ENCODE assay signal across 1 cellular context in genomic region chr19:55116232-55117062, GRCh38.
A peak's percentile ranks its signal among the peaks of the same experiment; 100 is the strongest.
TF ChIP-seq lines count a peak whose summit lies in the region.

No MANE protein-coding gene starts in this region.

TF ChIP-seq in HepG2, 621 proteins besides CTCF, POLR2A, EP300 and RAD21 (continues in another document):
- TF ChIP-seq FOXM1 (CRISPR knock-in tag; IDR thresholded peaks at IDR 0.05): no peak
- no peak for TF ChIP-seq POLR2AphosphoS5 (IDR thresholded peaks at IDR 0.05; ENCODE audit: low read depth, low read length)
- 0 out of 2 replicates have a peak, but pooled peaks have one; percentile 68 for TF ChIP-seq HNRNPL (IDR thresholded peaks at IDR 0.05; ENCODE audit: low read depth, low read length)
- TF ChIP-seq PAXIP1 (CRISPR knock-in tag; conservative IDR thresholded peaks at IDR 0.05): peak; percentile 53
- no peak for TF ChIP-seq ZNF282 (IDR thresholded peaks at IDR 0.05; ENCODE audit: partially characterized antibody)
- TF ChIP-seq ZNF451 (CRISPR knock-in tag; IDR thresholded peaks at IDR 0.05): no peak
- TF ChIP-seq UBTF (CRISPR knock-in tag; IDR thresholded peaks at IDR 0.05): peak; percentile 55
- no peak for TF ChIP-seq ZNF703 (CRISPR knock-in tag; IDR thresholded peaks at IDR 0.05; ENCODE audit: borderline replicate concordance)
- TF ChIP-seq BATF2 (CRISPR knock-in tag; IDR thresholded peaks at IDR 0.05): no peak
- TF ChIP-seq ZNF263 (CRISPR knock-in tag; IDR thresholded peaks at IDR 0.05): peak; percentile 74
- no peak for TF ChIP-seq GABPA (IDR thresholded peaks at IDR 0.05; ENCODE audit: low read depth, low read length)
- peak; percentile 60 for TF ChIP-seq GABPA (CRISPR knock-in tag; IDR thresholded peaks at IDR 0.05; ENCODE audit: low read depth)
- TF ChIP-seq ZNF687 (CRISPR knock-in tag; IDR thresholded peaks at IDR 0.05): peak; percentile 79
- peak; percentile 60; the same call in 1 of the 2 replicates for TF ChIP-seq ZNF556 (CRISPR knock-in tag; IDR thresholded peaks at IDR 0.05; ENCODE audit: borderline replicate concordance)
- TF ChIP-seq NFATC3 (CRISPR knock-in tag; IDR thresholded peaks at IDR 0.05): no peak
- TF ChIP-seq HNRNPUL1 (IDR thresholded peaks at IDR 0.05; ENCODE audit: low read depth, low read length): no peak
- no peak for TF ChIP-seq ZNF567 (CRISPR knock-in tag; IDR thresholded peaks at IDR 0.05; ENCODE audit: borderline replicate concordance)
- TF ChIP-seq CREBL2 (CRISPR knock-in tag; IDR thresholded peaks at IDR 0.05; ENCODE audit: borderline replicate concordance): no peak
- no peak for TF ChIP-seq ZIK1 (CRISPR knock-in tag; IDR thresholded peaks at IDR 0.05; ENCODE audit: borderline replicate concordance, low read depth)
- no peak for TF ChIP-seq ZNF512B (CRISPR knock-in tag; IDR thresholded peaks at IDR 0.05; ENCODE audit: borderline replicate concordance)
- TF ChIP-seq SAP130 (CRISPR knock-in tag; IDR thresholded peaks at IDR 0.05; ENCODE audit: low read depth): peak; percentile 47; the same call in 1 of the 2 replicates
- TF ChIP-seq ZMYM4 (CRISPR knock-in tag; IDR thresholded peaks at IDR 0.05): peak; percentile 31; the same call in 1 of the 2 replicates
- peak; percentile 4; the same call in 1 of the 2 replicates for TF ChIP-seq ZNF777 (CRISPR knock-in tag; IDR thresholded peaks at IDR 0.05)
- no peak for TF ChIP-seq ZNF792 (CRISPR knock-in tag; IDR thresholded peaks at IDR 0.05)
- no peak for TF ChIP-seq NCOA5 (CRISPR knock-in tag; IDR thresholded peaks at IDR 0.05)
- peak; percentile 46; the same call in 1 of the 2 replicates for TF ChIP-seq GLI4 (CRISPR knock-in tag; IDR thresholded peaks at IDR 0.05; ENCODE audit: borderline replicate concordance)
- TF ChIP-seq ZNF296 (CRISPR knock-in tag; conservative IDR thresholded peaks at IDR 0.05): 0 out of 2 replicates have a peak, but pooled peaks have one; percentile 9
- no peak for TF ChIP-seq ZSCAN12 (CRISPR knock-in tag; IDR thresholded peaks at IDR 0.05)
- TF ChIP-seq ATF7 (IDR thresholded peaks at IDR 0.05): no peak
- TF ChIP-seq ATF7 (CRISPR knock-in tag; IDR thresholded peaks at IDR 0.05): peak; percentile 59; the same call in 1 of the 2 replicates
- TF ChIP-seq REL (CRISPR knock-in tag; conservative IDR thresholded peaks at IDR 0.05): no peak
- 0 out of 2 replicates have a peak, but pooled peaks have one; percentile 32 for TF ChIP-seq ZBTB7B (CRISPR knock-in tag; IDR thresholded peaks at IDR 0.05)
- peak; percentile 53 for TF ChIP-seq HNF4A (CRISPR knock-in tag; IDR thresholded peaks at IDR 0.05)
- 0 out of 2 replicates have a peak, but pooled peaks have one; percentile 63 for TF ChIP-seq ZBTB46 (CRISPR knock-in tag; IDR thresholded peaks at IDR 0.05; ENCODE audit: borderline replicate concordance)
- TF ChIP-seq ZNF768 (CRISPR knock-in tag; IDR thresholded peaks at IDR 0.05): no peak
- TF ChIP-seq SMAD9 (CRISPR knock-in tag; IDR thresholded peaks at IDR 0.05): 0 out of 2 replicates have a peak, but pooled peaks have one; percentile 19
- TF ChIP-seq ZNF570 (CRISPR knock-in tag; IDR thresholded peaks at IDR 0.05; ENCODE audit: borderline replicate concordance): 0 out of 2 replicates have a peak, but pooled peaks have one; percentile 69
- TF ChIP-seq XBP1 (CRISPR knock-in tag; IDR thresholded peaks at IDR 0.05): no peak
- no peak for TF ChIP-seq HNF1A (IDR thresholded peaks at IDR 0.05; ENCODE audit: low read depth)
- TF ChIP-seq HNF1A (CRISPR knock-in tag; IDR thresholded peaks at IDR 0.05; ENCODE audit: borderline replicate concordance): peak; percentile 29; the same call in 1 of the 2 replicates
- TF ChIP-seq ZNF414 (CRISPR knock-in tag; IDR thresholded peaks at IDR 0.05): 0 out of 2 replicates have a peak, but pooled peaks have one; percentile 48
- TF ChIP-seq ARHGAP35 (CRISPR knock-in tag; IDR thresholded peaks at IDR 0.05; ENCODE audit: borderline replicate concordance): no peak
